In genomic region chr15:58839485-58839884, GRCh38 we compare ENCODE assay signal across 12 cellular contexts.
DNase-seq lines count a peak whose midpoint lies in the region; ATAC-seq and TF ChIP-seq lines count a peak whose summit lies in the region.
"Had no signal": no experiment of that assay in that cellular context is flagged by ENCODE, and none has a peak within 500 bp of the region (broad histone marks: within the 10 kb centered on the region; RNA-seq: fewer than 3 reads in every experiment).

No MANE protein-coding gene starts in this region.

- no peaks in the 10 kb centered on the region for H3K4me1 ChIP-seq in H9 (ENCODE audit: insufficient read depth, low read length)
- no peaks in the 10 kb centered on the region for H3K4me1 ChIP-seq in SK-N-SH (ENCODE audit: control insufficient read depth in 1 of 2, insufficient read depth in 2 of 2, low read depth in 1 of 2, low read length in 1 of 2)
- H3K4me1 ChIP-seq: heart right ventricle, parathyroid adenoma, SJSA1 had no signal

- H3K9me3 ChIP-seq in H9 (ENCODE audit: control insufficient read depth, low read depth, low read length) (no peaks in the 10 kb centered on the region), SK-N-SH (no peaks in the 10 kb centered on the region)
- H3K9me3 ChIP-seq: heart right ventricle, SJSA1 had no signal

- no peaks in the 10 kb centered on the region for H3K27me3 Mint-ChIP-seq in H9 (ENCODE audit: low read depth)

- no peak for TF ChIP-seq EP300 in SK-N-SH (IDR thresholded peaks at IDR 0.05; ENCODE audit: borderline replicate concordance in 1 of 2, low read depth in 1 of 2, low read length in 1 of 2)

- H3K79me2 ChIP-seq in H9 (ENCODE audit: insufficient read depth, low read length) (no peaks in the 10 kb centered on the region), SK-N-SH (ENCODE audit: insufficient read depth) (no peaks in the 10 kb centered on the region)
- H3K79me2 ChIP-seq: parathyroid adenoma had no signal

- H2AK5ac ChIP-seq in H9 (ENCODE audit: insufficient read length, low read length), result no peak overlapping the region

- no peak overlapping the region for H3K4ac ChIP-seq in H9 (ENCODE audit: low read depth, low read length)

- peak; percentile 47 for TF ChIP-seq RAD21 in SK-N-SH (IDR thresholded peaks at IDR 0.05; ENCODE audit: low read length)

- no peak overlapping the region for H3K14ac ChIP-seq in H9 (ENCODE audit: insufficient read depth, low read length)

- H3K27ac ChIP-seq in H9 (ENCODE audit: insufficient read length, low read depth, low read length) (no peak overlapping the region), SK-N-SH (ENCODE audit: low read depth in 2 of 2, low read length in 1 of 2) (no peak overlapping the region)
- H3K27ac ChIP-seq: heart right ventricle, parathyroid adenoma, SJSA1 had no signal

- no peaks in the 10 kb centered on the region for H3K9me3 Mint-ChIP-seq in H9

- no peak overlapping the region for H3K9ac ChIP-seq in H9 (ENCODE audit: extremely low read depth, insufficient read length, low read length)
- no peak overlapping the region for H3K9ac ChIP-seq in SK-N-SH
- H3K9ac ChIP-seq: parathyroid adenoma had no signal

- H3K79me1 ChIP-seq in H9 (ENCODE audit: insufficient read depth, low read depth, low read length, poor library complexity, severe bottlenecking), result no peaks in the 10 kb centered on the region

- H3K4me1 Mint-ChIP-seq in H9, result peaks cover 10 to 16% of the 10 kb centered on the region in 2 experiments

- DNase-seq in D341Med (ENCODE audit: low spot score) (peak; percentile 34), H9 (no peak), SK-N-SH (no peak), iPS-NIHi11 (ENCODE audit: low spot score) (peak; percentile 24), cerebellum (ENCODE audit: low spot score) (no peak), dedifferentiated amniotic fluid mesenchymal stem cell (ENCODE audit: extremely low spot score) (no peak)
- DNase-seq in activated naive CD4-positive, alpha-beta T cell (lab: John Stamatoyannopoulos, UW), result no peak
- DNase-seq: activated naive CD4-positive, alpha-beta T cell treated with anti-CD3 and anti-CD28 coated beads, Interleukin-2, amount 50 U/mL, for 16 hours; heart right ventricle had no signal

- H3K36me3 ChIP-seq in SK-N-SH (replicated peaks in 1 of 2; ENCODE audit: control insufficient read depth in 1 of 2, insufficient read depth in 2 of 2, low read length in 1 of 2), result no peaks in the 10 kb centered on the region
- H3K36me3 ChIP-seq: SJSA1 had no signal

- H3T11ph ChIP-seq in H9 (ENCODE audit: low read length), result no peak overlapping the region

- H3F3A ChIP-seq in SK-N-SH (replicated peaks; ENCODE audit: insufficient read depth), result no peaks in the 10 kb centered on the region

- H3K9me2 ChIP-seq in SK-N-SH, result no peaks in the 10 kb centered on the region

- H4K20me1 ChIP-seq in H9 (ENCODE audit: control insufficient read depth, insufficient read depth, insufficient read length) (no peaks in the 10 kb centered on the region), SK-N-SH (ENCODE audit: insufficient read depth) (no peaks in the 10 kb centered on the region)

- WGBS in H9 (ENCODE audit: extremely low coverage, insufficient read length, low lambda C conversion rate), result no CpG with 5 or more reads among the region's 1 CpG
- WGBS in SK-N-SH (ENCODE audit: low lambda C conversion rate), result 100% methylated on average over 1 of the region's 1 CpG

- H3K4me2 ChIP-seq in H9 (ENCODE audit: insufficient read depth, insufficient read length, low read length) (no peak overlapping the region), SK-N-SH (no peak overlapping the region)

- TF ChIP-seq CTCF in H9 (conservative IDR thresholded peaks at IDR 0.05) (peak; percentile 68), SK-N-SH (IDR thresholded peaks at IDR 0.05) (peak; percentile 55)

- no peak overlapping the region for H4K91ac ChIP-seq in H9 (ENCODE audit: insufficient read length, low read depth, low read length)

- no peak for ATAC-seq in GM21360 (IDR thresholded peaks at IDR 0.05; ENCODE audit: unreplicated experiment)
- ATAC-seq: heart right ventricle had no signal

- H3K23me2 ChIP-seq in H9 (ENCODE audit: insufficient read length, low read depth, low read length, poor library complexity, severe bottlenecking), result no peaks in the 10 kb centered on the region

- H3K4me3 Mint-ChIP-seq in H9, result no peak overlapping the region

- no peak overlapping the region for H2BK120ac ChIP-seq in H9 (ENCODE audit: low read depth, low read length, poor library complexity, severe bottlenecking)

- no peak overlapping the region for H4K8ac ChIP-seq in H9 (replicated peaks; ENCODE audit: insufficient read length, low read depth, low read length)

- POLR2A ChIA-PET in SK-N-SH (lab: Yijun Ruan, JAX), result no interaction called here

- H4K5ac ChIP-seq in H9 (ENCODE audit: insufficient read length, low read depth, low read length), result no peak overlapping the region

- no peak overlapping the region for H2AFZ ChIP-seq in H9 (ENCODE audit: low read length)
- H2AFZ ChIP-seq in SK-N-SH (ENCODE audit: low read depth), result no peak overlapping the region
- H2AFZ ChIP-seq: parathyroid adenoma had no signal

- no peak overlapping the region for H3K18ac ChIP-seq in H9 (ENCODE audit: insufficient read length, low read depth, low read length)

- no peak overlapping the region for H2BK20ac ChIP-seq in H9 (ENCODE audit: low read depth, low read length, poor library complexity, severe bottlenecking)

- no peak overlapping the region for H3K56ac ChIP-seq in H9 (ENCODE audit: insufficient read length, low read depth, low read length)

- no peak overlapping the region for H2BK5ac ChIP-seq in H9 (ENCODE audit: insufficient read length, low read length)

- H2BK15ac ChIP-seq in H9 (ENCODE audit: low read depth, low read length), result no peak overlapping the region

- H3K4me3 ChIP-seq in SK-N-SH (ENCODE audit: low read depth in 2 of 2, low read length in 1 of 2), result no peak overlapping the region
- H3K4me3 ChIP-seq: heart right ventricle, SJSA1 had no signal

- H3K23ac ChIP-seq in H9 (ENCODE audit: insufficient read length, low read depth, low read length), result no peak overlapping the region

- H3K27ac Mint-ChIP-seq in H9, result no peak overlapping the region

- CTCF ChIA-PET in SK-N-SH (lab: Yijun Ruan, JAX), result no interaction called here

- H2BK12ac ChIP-seq in H9 (ENCODE audit: insufficient read length, low read depth, low read length), result no peak overlapping the region

- H3K27me3 ChIP-seq in H9 (ENCODE audit: insufficient read depth, low read length) (no peaks in the 10 kb centered on the region), SK-N-SH (ENCODE audit: insufficient read depth) (no peaks in the 10 kb centered on the region)
- H3K27me3 ChIP-seq: heart right ventricle, SJSA1 had no signal

- no peaks in the 10 kb centered on the region; a peak in 3 of 7 replicates for H3K36me3 Mint-ChIP-seq in H9 (ENCODE audit: insufficient read depth in 1 of 3, low read depth in 3 of 3)

TF ChIP-seq in SK-N-SH, 30 proteins besides CTCF, POLR2A, EP300 and RAD21:
- TF ChIP-seq JUND (IDR thresholded peaks at IDR 0.05), result no peak
- TF ChIP-seq, protein P1, sequence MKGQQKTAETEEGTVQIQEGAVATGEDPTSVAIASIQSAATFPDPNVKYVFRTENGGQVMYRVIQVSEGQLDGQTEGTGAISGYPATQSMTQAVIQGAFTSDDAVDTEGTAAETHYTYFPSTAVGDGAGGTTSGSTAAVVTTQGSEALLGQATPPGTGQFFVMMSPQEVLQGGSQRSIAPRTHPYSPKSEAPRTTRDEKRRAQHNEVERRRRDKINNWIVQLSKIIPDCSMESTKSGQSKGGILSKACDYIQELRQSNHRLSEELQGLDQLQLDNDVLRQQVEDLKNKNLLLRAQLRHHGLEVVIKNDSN (IDR thresholded peaks at IDR 0.05; ENCODE audit: borderline replicate concordance, low read depth), result no peak
- no peak for TF ChIP-seq MXI1 (IDR thresholded peaks at IDR 0.05; ENCODE audit: low read depth, low read length)
- TF ChIP-seq FOXJ3 (CRISPR knock-in tag; IDR thresholded peaks at IDR 0.05), result no peak

Comparison
In these comparisons a context has a peak if more than half of its experiments do, and no peak if none do; other contexts are left out.
1. DNase-seq: peak in D341Med (single experiment) and iPS-NIHi11 (single experiment); none in H9 (single experiment), SK-N-SH (single experiment), activated naive CD4-positive, alpha-beta T cell (0 of 4), cerebellum (single experiment) and dedifferentiated amniotic fluid mesenchymal stem cell (single experiment).